In genomic region chr2:135299656-135300244, GRCh38 we compare ENCODE assay signal across 10 cellular contexts.
DNase-seq lines count a peak whose midpoint lies in the region; ATAC-seq, FAIRE-seq and TF ChIP-seq lines count a peak whose summit lies in the region.
"Had no signal": no experiment of that assay in that cellular context is flagged by ENCODE, and none has a peak within 500 bp of the region (broad histone marks: within the 10 kb centered on the region; RNA-seq: fewer than 3 reads in every experiment).

No MANE protein-coding gene starts in this region.

- DNase-seq in AG10803 (ENCODE audit: low read depth), result peak; percentile 17
- peak; percentile 9 for DNase-seq in HPDE6-E6E7 (ENCODE audit: extremely low spot score)
- DNase-seq in K562 (ENCODE audit: extremely low read depth in 1 of 4, low spot score in 3 of 4), result no peak
- DNase-seq in NCI-H146 treated with DMSO at 0.1 percent for 48 hours (lab: John Stamatoyannopoulos, UW; ENCODE audit: unreplicated experiment), result no peak
- DNase-seq in stimulated activated CD4-positive, alpha-beta T cell treated with anti-CD3 and anti-CD28 coated beads, Interleukin-4, amount 100 ng/mL, for 4 hours, result no peak
- no peak for DNase-seq in ascending aorta (ENCODE audit: low spot score in 2 of 2)
- DNase-seq in right cardiac atrium, result no peak
- DNase-seq: midbrain, tibial artery had no signal

- H3K27ac ChIP-seq in K562 (ENCODE audit: extremely low read depth, low read depth, low read length) (no peak overlapping the region), ascending aorta (no peak overlapping the region), right cardiac atrium (ENCODE audit: low read length) (no peak overlapping the region)
- H3K27ac ChIP-seq: tibial artery had no signal

- POLR2A ChIA-PET in K562 (lab: Yijun Ruan, JAX), result no interaction called here

- H3K9ac ChIP-seq in K562 (ENCODE audit: insufficient read depth in 1 of 2, low read depth in 2 of 2, low read length in 2 of 2), result no peak overlapping the region

- H3K9me1 ChIP-seq in K562 (ENCODE audit: control insufficient read depth, insufficient read depth, low read length), result no peaks in the 10 kb centered on the region

- CTCF ChIA-PET in K562 (lab: Yijun Ruan, JAX; ENCODE audit: low intra/inter-chr PET ratio), result no interaction called here

- no peak for FAIRE-seq in K562 (lab: Jason Lieb, UNC)

- no peak for TF ChIP-seq EP300 in K562 (IDR thresholded peaks at IDR 0.05; ENCODE audit: low read length)

- H3K9me3 ChIP-seq in K562 (replicated peaks; ENCODE audit: control insufficient read depth, insufficient read depth, low read depth, low read length) (0 out of 2 replicates have a peak, but pooled peaks cover 2% of the 10 kb centered on the region), ascending aorta (peaks cover 4 to 18% of the 10 kb centered on the region in 2 donors), right cardiac atrium (ENCODE audit: control insufficient read depth, low read length) (no peaks in the 10 kb centered on the region)

- H3K27me3 ChIP-seq in K562 (ENCODE audit: control insufficient read depth in 2 of 2, insufficient read depth in 2 of 2, low read length in 2 of 2) (no peaks in the 10 kb centered on the region), ascending aorta (no peaks in the 10 kb centered on the region), right cardiac atrium (ENCODE audit: control insufficient read depth, insufficient read depth) (no peaks in the 10 kb centered on the region)
- H3K27me3 ChIP-seq: tibial artery had no signal

- no peak for TF ChIP-seq RAD21 in K562 (CRISPR knock-in tag; conservative IDR thresholded peaks at IDR 0.05 in 1 of 2, IDR thresholded peaks at IDR 0.05 in 1 of 2)

- no TSS peak for BruUV-seq in K562 (replicated peaks; lab: Mats Ljungman, UMichigan)

- TF ChIP-seq CTCF in AG10803 (conservative IDR thresholded peaks at IDR 0.05; ENCODE audit: low read length), result no peak
- no peak for TF ChIP-seq CTCF in K562 (IDR thresholded peaks at IDR 0.05 in 2 of 3, conservative IDR thresholded peaks at IDR 0.05 in 1 of 3; ENCODE audit: insufficient read depth in 2 of 3, low read depth in 1 of 3, low read length in 3 of 3)
- TF ChIP-seq CTCF in ascending aorta (IDR thresholded peaks at IDR 0.05), result no peak

- intact Hi-C loops in K562 (cut with micrococcal nuclease) (no loop called here), ascending aorta (cut with DNase I) (no loop called here), right cardiac atrium (cut with DNase I) (no loop called here)

- H2AFZ ChIP-seq in K562 (ENCODE audit: low read depth, low read length), result no peak overlapping the region

- in situ Hi-C loops in K562 (cut with MboI), result no loop called here

- WGBS in K562 (ENCODE audit: insufficient coverage, low coverage, missing lambda C conversion rate), result 45% methylated on average over 1 of the region's 1 CpG
- WGBS in right cardiac atrium, result 95% methylated on average over 1 of the region's 1 CpG

- H3K4me1 ChIP-seq in K562 (replicated peaks in 1 of 2; ENCODE audit: control insufficient read depth in 2 of 2, insufficient read depth in 2 of 2, low read length in 2 of 2) (no peaks in the 10 kb centered on the region), ascending aorta (no peaks in the 10 kb centered on the region), right cardiac atrium (ENCODE audit: control insufficient read depth, insufficient read depth, low read length) (no peaks in the 10 kb centered on the region)
- H3K4me1 ChIP-seq: tibial artery had no signal

- no peaks in the 10 kb centered on the region for H3K36me3 ChIP-seq in K562 (ENCODE audit: control insufficient read depth, insufficient read depth, low read length)
- peaks cover 0 to 11% of the 10 kb centered on the region in 2 donors for H3K36me3 ChIP-seq in ascending aorta

- H3K4me3 ChIP-seq in AG10803 (ENCODE audit: low read length) (no peak overlapping the region), K562 (no peak overlapping the region), ascending aorta (no peak overlapping the region), right cardiac atrium (ENCODE audit: low read length) (no peak overlapping the region)
- H3K4me3 ChIP-seq: tibial artery had no signal

- H4K20me1 ChIP-seq in K562 (replicated peaks; ENCODE audit: control insufficient read depth, insufficient read depth, low read length), result no peaks in the 10 kb centered on the region

- ATAC-seq in GM21381 (IDR thresholded peaks at IDR 0.05; ENCODE audit: unreplicated experiment) (peak; percentile 71), K562 (no peak), right cardiac atrium (no peak)

- no peaks in the 10 kb centered on the region for H3K79me2 ChIP-seq in K562 (ENCODE audit: control insufficient read depth, insufficient read depth, low read length)

- TF ChIP-seq POLR2A in K562 (conservative IDR thresholded peaks at IDR 0.05), result no peak

- no peak overlapping the region for H3K4me2 ChIP-seq in K562 (ENCODE audit: insufficient read depth, low read length)

TF ChIP-seq in K562, 482 proteins besides CTCF, POLR2A, EP300 and RAD21 (continues in another document):
- TF ChIP-seq ZNF444 (CRISPR knock-in tag; IDR thresholded peaks at IDR 0.05) (no peak), ELF4 (CRISPR knock-in tag; IDR thresholded peaks at IDR 0.05) (no peak), MAFG (tag; conservative IDR thresholded peaks at IDR 0.05) (peak; percentile 32; the same call in 1 of the 2 replicates), ZNF785 (CRISPR knock-in tag; IDR thresholded peaks at IDR 0.05) (no peak), SMARCB1 (IDR thresholded peaks at IDR 0.05; ENCODE audit: insufficient read length, low read depth) (no peak), ZNF644 (tag; IDR thresholded peaks at IDR 0.05; ENCODE audit: low read depth) (no peak), ZBTB11 (CRISPR knock-in tag; IDR thresholded peaks at IDR 0.05) (no peak)
- TF ChIP-seq, protein P1, sequence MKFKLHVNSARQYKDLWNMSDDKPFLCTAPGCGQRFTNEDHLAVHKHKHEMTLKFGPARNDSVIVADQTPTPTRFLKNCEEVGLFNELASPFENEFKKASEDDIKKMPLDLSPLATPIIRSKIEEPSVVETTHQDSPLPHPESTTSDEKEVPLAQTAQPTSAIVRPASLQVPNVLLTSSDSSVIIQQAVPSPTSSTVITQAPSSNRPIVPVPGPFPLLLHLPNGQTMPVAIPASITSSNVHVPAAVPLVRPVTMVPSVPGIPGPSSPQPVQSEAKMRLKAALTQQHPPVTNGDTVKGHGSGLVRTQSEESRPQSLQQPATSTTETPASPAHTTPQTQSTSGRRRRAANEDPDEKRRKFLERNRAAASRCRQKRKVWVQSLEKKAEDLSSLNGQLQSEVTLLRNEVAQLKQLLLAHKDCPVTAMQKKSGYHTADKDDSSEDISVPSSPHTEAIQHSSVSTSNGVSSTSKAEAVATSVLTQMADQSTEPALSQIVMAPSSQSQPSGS (CRISPR knock-in tag; IDR thresholded peaks at IDR 0.05), result no peak
- TF ChIP-seq, protein P2, sequence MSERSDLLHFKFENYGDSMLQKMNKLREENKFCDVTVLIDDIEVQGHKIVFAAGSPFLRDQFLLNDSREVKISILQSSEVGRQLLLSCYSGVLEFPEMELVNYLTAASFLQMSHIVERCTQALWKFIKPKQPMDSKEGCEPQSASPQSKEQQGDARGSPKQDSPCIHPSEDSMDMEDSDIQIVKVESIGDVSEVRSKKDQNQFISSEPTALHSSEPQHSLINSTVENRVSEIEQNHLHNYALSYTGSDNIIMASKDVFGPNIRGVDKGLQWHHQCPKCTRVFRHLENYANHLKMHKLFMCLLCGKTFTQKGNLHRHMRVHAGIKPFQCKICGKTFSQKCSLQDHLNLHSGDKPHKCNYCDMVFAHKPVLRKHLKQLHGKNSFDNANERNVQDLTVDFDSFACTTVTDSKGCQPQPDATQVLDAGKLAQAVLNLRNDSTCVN (CRISPR knock-in tag; IDR thresholded peaks at IDR 0.05), result no peak
- TF ChIP-seq, protein P3, sequence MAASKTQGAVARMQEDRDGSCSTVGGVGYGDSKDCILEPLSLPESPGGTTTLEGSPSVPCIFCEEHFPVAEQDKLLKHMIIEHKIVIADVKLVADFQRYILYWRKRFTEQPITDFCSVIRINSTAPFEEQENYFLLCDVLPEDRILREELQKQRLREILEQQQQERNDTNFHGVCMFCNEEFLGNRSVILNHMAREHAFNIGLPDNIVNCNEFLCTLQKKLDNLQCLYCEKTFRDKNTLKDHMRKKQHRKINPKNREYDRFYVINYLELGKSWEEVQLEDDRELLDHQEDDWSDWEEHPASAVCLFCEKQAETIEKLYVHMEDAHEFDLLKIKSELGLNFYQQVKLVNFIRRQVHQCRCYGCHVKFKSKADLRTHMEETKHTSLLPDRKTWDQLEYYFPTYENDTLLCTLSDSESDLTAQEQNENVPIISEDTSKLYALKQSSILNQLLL (CRISPR knock-in tag; IDR thresholded peaks at IDR 0.05; ENCODE audit: borderline replicate concordance), result no peak

Comparison
In these comparisons a context has a peak if more than half of its experiments do, and no peak if none do; other contexts are left out.
1. DNase-seq: peak in AG10803 (single experiment) and HPDE6-E6E7 (single experiment); none in K562 (0 of 4), NCI-H146 treated with DMSO at 0.1 percent for 48 hours (single experiment), stimulated activated CD4-positive, alpha-beta T cell treated with anti-CD3 and anti-CD28 coated beads, Interleukin-4, amount 100 ng/mL, for 4 hours (0 of 2), ascending aorta (0 of 2) and right cardiac atrium (0 of 3).